ENCODE assay signal across 24 cellular contexts in the genomic region with DNA sequence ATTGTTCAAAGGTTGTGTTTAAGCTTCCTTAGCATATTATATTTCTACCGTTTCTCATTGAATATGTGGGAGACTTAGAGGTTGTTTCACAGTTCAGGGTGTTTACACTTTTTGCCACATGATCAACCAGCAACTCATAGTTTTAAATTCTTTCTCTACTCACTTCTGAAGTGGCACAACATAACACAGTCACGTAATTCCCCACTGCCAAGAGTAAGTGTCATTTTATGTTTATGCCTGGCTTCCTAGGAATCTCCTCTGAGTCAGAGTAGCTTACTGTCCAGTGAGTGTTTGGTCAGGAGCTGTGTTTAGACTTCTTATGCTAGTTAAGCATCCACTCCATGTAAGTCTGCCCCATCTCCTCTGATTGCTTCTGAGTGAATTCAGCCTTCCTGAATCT.
DNase-seq lines count a peak whose midpoint lies in the region; TF ChIP-seq lines count a peak whose summit lies in the region.
"Had no signal": no experiment of that assay in that cellular context is flagged by ENCODE, and none has a peak within 500 bp of the region (broad histone marks: within the 10 kb centered on the region; RNA-seq: fewer than 3 reads in every experiment).

No MANE protein-coding gene starts in this region.

- TF ChIP-seq POLR2A in esophagus muscularis mucosa (IDR thresholded peaks at IDR 0.05; ENCODE audit: low read depth), result no peak

- no peaks in the 10 kb centered on the region for H3K27me3 ChIP-seq in fibroblast of lung (ENCODE audit: control insufficient read depth, insufficient read depth, low read length)
- no peaks in the 10 kb centered on the region for H3K27me3 ChIP-seq in esophagus muscularis mucosa
- H3K27me3 ChIP-seq: ascending aorta, BE2C, gastroesophageal sphincter had no signal

- H3K79me2 ChIP-seq in fibroblast of lung (ENCODE audit: control insufficient read depth, insufficient read depth, low read length), result no peaks in the 10 kb centered on the region
- H3K79me2 ChIP-seq: parathyroid adenoma had no signal

- intact Hi-C loops in esophagus muscularis mucosa (cut with DNase I), result no loop called here

- DNase-seq in Daoy (ENCODE audit: low read depth), result peak; percentile 62
- peak; percentile 70 for DNase-seq in M059J (ENCODE audit: low read depth)
- peak; percentile 15 to 74 for DNase-seq in fibroblast of lung (ENCODE audit: low read depth in 2 of 2)
- peak; percentile 44 for DNase-seq in non-pigmented ciliary epithelial cell (ENCODE audit: low read depth)
- DNase-seq in UCSD-AML1 (lab: John Stamatoyannopoulos, UW; ENCODE audit: unreplicated experiment), result no peak
- no peak for DNase-seq in esophagus muscularis mucosa (ENCODE audit: extremely low spot score)
- no peak for DNase-seq in cerebellar cortex (ENCODE audit: low spot score)
- no peak for DNase-seq in stimulated activated CD4-positive, alpha-beta T cell treated with anti-CD3 and anti-CD28 coated beads, Interleukin-2, amount 100 ng/mL, for 48 hours
- DNase-seq: activated naive CD4-positive, alpha-beta T cell; BE2C; DMS 273 treated with DMSO at 0.1 percent for 48 hours; GOT3; left ventricle myocardium superior; naive B cell; NCI-H2029 treated with DMSO at 0.1 percent for 48 hours; Right ventricle myocardium superior; stimulated activated CD8-positive, alpha-beta memory T cell treated with anti-CD3 and anti-CD28 coated beads, Interleukin-4, amount 100 ng/mL, for 48 hours; substantia nigra; T-helper 1 cell had no signal

- no peak overlapping the region for H3K9ac ChIP-seq in fibroblast of lung (ENCODE audit: insufficient read depth, low read length)
- H3K9ac ChIP-seq: parathyroid adenoma had no signal

- TF ChIP-seq EP300 in esophagus muscularis mucosa (IDR thresholded peaks at IDR 0.05), result no peak

- H4K20me1 ChIP-seq in fibroblast of lung (ENCODE audit: control insufficient read depth, extremely low read depth, insufficient read depth, low read length), result no peaks in the 10 kb centered on the region

- H3K4me1 ChIP-seq in fibroblast of lung (ENCODE audit: control insufficient read depth, extremely low read depth, insufficient read depth, low read length), result no peaks in the 10 kb centered on the region
- no peaks in the 10 kb centered on the region for H3K4me1 ChIP-seq in esophagus muscularis mucosa
- H3K4me1 ChIP-seq: ascending aorta, BE2C, gastroesophageal sphincter, parathyroid adenoma had no signal

- no peak overlapping the region for H3K4me2 ChIP-seq in fibroblast of lung (ENCODE audit: extremely low read depth, insufficient read depth, low read length)

- H3K36me3 ChIP-seq in fibroblast of lung (ENCODE audit: control insufficient read depth, insufficient read depth, low read length), result no peaks in the 10 kb centered on the region
- H3K36me3 ChIP-seq in esophagus muscularis mucosa, result no peaks in the 10 kb centered on the region
- H3K36me3 ChIP-seq: ascending aorta, BE2C, gastroesophageal sphincter had no signal

- H3K4me3 ChIP-seq in fibroblast of lung (replicated peaks in 1 of 4; ENCODE audit: control extremely low read depth in 1 of 4, insufficient read depth in 1 of 4, low read depth in 3 of 4, low read length in 4 of 4), result no peak overlapping the region
- no peak overlapping the region for H3K4me3 ChIP-seq in esophagus muscularis mucosa
- H3K4me3 ChIP-seq: ascending aorta, gastroesophageal sphincter, skin epidermis had no signal

- no peak overlapping the region for H3K27ac ChIP-seq in fibroblast of lung (ENCODE audit: insufficient read depth, low read length)
- no peak overlapping the region for H3K27ac ChIP-seq in esophagus muscularis mucosa (replicated peaks in 1 of 4)
- H3K27ac ChIP-seq: ascending aorta, gastroesophageal sphincter, parathyroid adenoma, skin epidermis, VCaP had no signal

- no peak overlapping the region for H2AFZ ChIP-seq in fibroblast of lung (ENCODE audit: low read length)
- H2AFZ ChIP-seq: parathyroid adenoma had no signal

- H3K9me3 ChIP-seq in fibroblast of lung (ENCODE audit: control insufficient read depth, insufficient read depth, low read depth, low read length) (no peaks in the 10 kb centered on the region), esophagus muscularis mucosa (no peaks in the 10 kb centered on the region)
- H3K9me3 ChIP-seq: ascending aorta, BE2C, gastroesophageal sphincter had no signal

- 70% methylated on average over 2 of the region's 2 CpGs for WGBS in esophagus muscularis mucosa

- no peak for TF ChIP-seq CTCF in fibroblast of lung (conservative IDR thresholded peaks at IDR 0.05 in 1 of 2, IDR thresholded peaks at IDR 0.05 in 1 of 2; ENCODE audit: low read depth in 1 of 2, low read length in 2 of 2)
- no peak for TF ChIP-seq CTCF in esophagus muscularis mucosa (IDR thresholded peaks at IDR 0.05)

Comparison
In these comparisons a context has a peak if more than half of its experiments do, and no peak if none do; other contexts are left out.
1. DNase-seq: peak in Daoy (single experiment), M059J (single experiment), fibroblast of lung (2 of 2) and non-pigmented ciliary epithelial cell (single experiment); none in UCSD-AML1 (single experiment), esophagus muscularis mucosa (single experiment), cerebellar cortex (single experiment) and stimulated activated CD4-positive, alpha-beta T cell treated with anti-CD3 and anti-CD28 coated beads, Interleukin-2, amount 100 ng/mL, for 48 hours (0 of 2).